ENCODE assay signal across 9 cellular contexts in genomic region chr5:43661102-43661501, GRCh38. TPM values are rescaled to one million over a fixed set of nuclear protein-coding genes. Genes with fewer than 3 reads are reported as not detected.
DNase-seq lines count a peak whose midpoint lies in the region; ATAC-seq, FAIRE-seq and TF ChIP-seq lines count a peak whose summit lies in the region.
"Had no signal": no experiment of that assay in that cellular context is flagged by ENCODE, and none has a peak within 500 bp of the region (broad histone marks: within the 10 kb centered on the region; RNA-seq: fewer than 3 reads in every experiment).

No MANE protein-coding gene starts in this region.

- peaks cover 39% of the 10 kb centered on the region for H3K36me3 ChIP-seq in suprapubic skin
- H3K36me3 ChIP-seq: uterus had no signal

- no peaks in the 10 kb centered on the region for H3K27me3 Mint-ChIP-seq in CD4-positive, alpha-beta T cell

- H3K27ac ChIP-seq in CD4-positive, alpha-beta T cell (ENCODE audit: low read depth, low read length), result no peak overlapping the region
- no peak overlapping the region for H3K27ac ChIP-seq in suprapubic skin
- H3K27ac ChIP-seq: uterus had no signal

- no peak for DNase-seq in CD4-positive, alpha-beta T cell
- DNase-seq in HFF-Myc (ENCODE audit: extremely low read depth, low read depth) (no peak), iris pigment epithelial cell (ENCODE audit: low read depth) (peak; percentile 51), GM10248 (ENCODE audit: extremely low spot score) (no peak), GM19238 (ENCODE audit: insufficient read length, low spot score) (no peak), suprapubic skin (ENCODE audit: low spot score in 2 of 2) (no peak)

- TF ChIP-seq CTCF in CD4-positive, alpha-beta T cell (IDR thresholded peaks at IDR 0.05), result peak; percentile 26
- TF ChIP-seq CTCF in HFF-Myc (IDR thresholded peaks at IDR 0.05; ENCODE audit: low read depth, low read length, missing control alignments) (peak; percentile 16), GM10248 (IDR thresholded peaks at IDR 0.05; ENCODE audit: control extremely low read depth, extremely low read depth, low read depth, missing control alignments) (no peak), suprapubic skin (IDR thresholded peaks at IDR 0.05) (peak in 1 of 2 donors; percentile 30)

- peaks cover 94% of the 10 kb centered on the region for H3K36me3 Mint-ChIP-seq in CD4-positive, alpha-beta T cell (ENCODE audit: low read depth)

- intact Hi-C loops in CD4-positive, alpha-beta T cell (cut with DNase I, micrococcal nuclease), result no loop called here

- peaks cover 7% of the 10 kb centered on the region for H3K4me1 ChIP-seq in suprapubic skin

- 65% methylated on average over 2 of the region's 2 CpGs for WGBS in suprapubic skin

- no peak overlapping the region for H3K27ac Mint-ChIP-seq in CD4-positive, alpha-beta T cell

- TF ChIP-seq EP300 in suprapubic skin (IDR thresholded peaks at IDR 0.05), result no peak

- CTCF ChIA-PET in CD4-positive, alpha-beta T cell (lab: Charles Lee), result no interaction called here
- CTCF ChIA-PET in GM10248 (lab: Yijun Ruan, JAX), result interaction anchor here (1.4 to 1.9 kb wide), 2 partner anchors 9 to 10 kb away, joined by 3 to 4 read pairs; no protein-coding TSS in a partner anchor

- ATAC-seq in CD4-positive, alpha-beta T cell (ENCODE audit: poor library complexity), result no peak
- no peak for ATAC-seq in esophagus mucosa

- peak; percentile 25 for FAIRE-seq in TTC549 (lab: Jason Lieb, UNC)

- no peak overlapping the region for H3K4me3 Mint-ChIP-seq in CD4-positive, alpha-beta T cell

- POLR2A ChIA-PET in CD4-positive, alpha-beta T cell (lab: Charles Lee), result no interaction called here
- POLR2A ChIA-PET in GM10248 (lab: Yijun Ruan, JAX), result no interaction called here

- TF ChIP-seq POLR2A in suprapubic skin (IDR thresholded peaks at IDR 0.05), result no peak

- H3K9me3 ChIP-seq in CD4-positive, alpha-beta T cell (ENCODE audit: control insufficient read depth, low read length), result no peaks in the 10 kb centered on the region
- no peaks in the 10 kb centered on the region for H3K9me3 ChIP-seq in suprapubic skin
- H3K9me3 ChIP-seq: uterus had no signal

- no peak overlapping the region for H3K4me3 ChIP-seq in HFF-Myc (replicated peaks; ENCODE audit: low read depth, low read length)
- no peak overlapping the region for H3K4me3 ChIP-seq in suprapubic skin
- H3K4me3 ChIP-seq: uterus had no signal

- peaks cover 2% of the 10 kb centered on the region for H3K9me3 Mint-ChIP-seq in CD4-positive, alpha-beta T cell

- H3K4me1 Mint-ChIP-seq in CD4-positive, alpha-beta T cell (ENCODE audit: low read depth), result no peaks in the 10 kb centered on the region

- H3K27me3 ChIP-seq in CD4-positive, alpha-beta T cell (ENCODE audit: control insufficient read depth, insufficient read depth, low read length), result no peaks in the 10 kb centered on the region
- no peaks in the 10 kb centered on the region for H3K27me3 ChIP-seq in suprapubic skin
- H3K27me3 ChIP-seq: uterus had no signal

RNA-seq across cellular contexts. Expression of gene NNT, which starts 58.1 kb away (rescaled TPM):
- 10 to 100 TPM; 22.3 to 23.5 TPM for total RNA-seq in CD4-positive, alpha-beta T cell
- 34.2 TPM for total RNA-seq in esophagus mucosa
- total RNA-seq in suprapubic skin, result 10 to 100 TPM; 23.9 to 38.3 (median 32.7) TPM
